ENCODE assay signal across 8 cellular contexts in genomic region chr19:17720487-17720839, GRCh38. TPM values are rescaled to one million over a fixed set of nuclear protein-coding genes. Genes with fewer than 3 reads are reported as not detected.
DNase-seq lines count a peak whose midpoint lies in the region; ATAC-seq and TF ChIP-seq lines count a peak whose summit lies in the region.

No MANE protein-coding gene starts in this region.

- DNase-seq in right atrium auricular region (ENCODE audit: low spot score) (no peak), left cardiac atrium (no peak), kidney tubule cell (ENCODE audit: low spot score) (no peak), NCI-H1694 (lab: John Stamatoyannopoulos, UW) (no peak), NCI-H1105 treated with DMSO at 0.1 percent for 48 hours (lab: John Stamatoyannopoulos, UW) (no peak)

- H3K27ac ChIP-seq in right atrium auricular region (peak overlapping the region in 1 of 2 donors; percentile 69), mucosa of rectum (ENCODE audit: low read depth in 2 of 2, low read length in 2 of 2) (no peak overlapping the region)

- peak overlapping the region; percentile 34 to 94 (median 94) for H3K27ac Mint-ChIP-seq in brain

- H3K9me3 ChIP-seq in right atrium auricular region (no peaks in the 10 kb centered on the region), mucosa of rectum (ENCODE audit: control insufficient read depth in 2 of 2, low read length in 2 of 2) (no peaks in the 10 kb centered on the region)

- H3K36me3 ChIP-seq in right atrium auricular region = peaks cover 17% of the 10 kb centered on the region
- H3K36me3 ChIP-seq in mucosa of rectum (ENCODE audit: control insufficient read depth in 2 of 2, insufficient read depth in 2 of 2, low read length in 2 of 2) = peaks cover 16 to 17% of the 10 kb centered on the region in 2 donors

- H3K4me1 Mint-ChIP-seq in brain = peaks cover 42% of the 10 kb centered on the region

- no peaks in the 10 kb centered on the region for H3K27me3 ChIP-seq in right atrium auricular region
- H3K27me3 ChIP-seq in mucosa of rectum (ENCODE audit: control insufficient read depth in 2 of 2, insufficient read depth in 2 of 2, low read length in 2 of 2) = no peaks in the 10 kb centered on the region

- H3K4me3 ChIP-seq in right atrium auricular region = peak overlapping the region; percentile 89 to 90
- peak overlapping the region; percentile 57 to 76 for H3K4me3 ChIP-seq in mucosa of rectum (ENCODE audit: low read length in 2 of 2)

- H3K27me3 Mint-ChIP-seq in brain = peaks cover 6% of the 10 kb centered on the region

- peak overlapping the region; percentile 14 to 54 for H3K9ac ChIP-seq in mucosa of rectum (ENCODE audit: low read depth in 1 of 2, low read length in 2 of 2)

- TF ChIP-seq CTCF in right atrium auricular region (IDR thresholded peaks at IDR 0.05) (no peak), brain (conservative IDR thresholded peaks at IDR 0.05) (no peak)

- H3K4me3 Mint-ChIP-seq in brain = peak overlapping the region; percentile 86 to 94 (median 89)

- ATAC-seq in left cardiac atrium (no peak), HG02973 (IDR thresholded peaks at IDR 0.05; ENCODE audit: unreplicated experiment) (no peak)

- H3K4me1 ChIP-seq in right atrium auricular region (peaks cover 0 to 47% of the 10 kb centered on the region in 2 donors), mucosa of rectum (ENCODE audit: control insufficient read depth in 2 of 2, insufficient read depth in 2 of 2, low read length in 2 of 2) (peaks cover 24 to 28% of the 10 kb centered on the region in 2 donors)

- no peaks in the 10 kb centered on the region for H3K9me3 Mint-ChIP-seq in brain

- peaks cover 33% of the 10 kb centered on the region for H3K36me3 Mint-ChIP-seq in brain

- intact Hi-C loops in left cardiac atrium (cut with DNase I) = no loop called here

RNA-seq across cellular contexts. Expression of gene MAP1S, which starts 1.2 kb away (rescaled TPM):
- total RNA-seq in right atrium auricular region = 10 to 100 TPM; 26.8 to 31.2 TPM
- 10 to 100 TPM; 33.6 to 40.8 TPM for total RNA-seq in left cardiac atrium
- polyA plus RNA-seq in brain (ENCODE audit: insufficient read depth, low read depth, low replicate concordance) = 102 TPM

RNA-seq across cellular contexts. Expression of gene FCHO1, which starts 30.8 kb away (rescaled TPM):
- 1 to 10 TPM in 1 of 2 donors, under 1 TPM in 1; 0.19 to 1.3 TPM for total RNA-seq in right atrium auricular region
- total RNA-seq in left cardiac atrium = 1 to 10 TPM; 1.5 to 1.8 TPM
- polyA plus RNA-seq in brain (ENCODE audit: insufficient read depth, low read depth, low replicate concordance) = 18.4 TPM

RNA-seq across cellular contexts. Expression of gene UNC13A, which starts 32.3 kb away (rescaled TPM):
- total RNA-seq in right atrium auricular region (under 1 TPM in 1 of 2 donors, not detected in 1; 0.08 TPM), left cardiac atrium (under 1 TPM; 0.03 to 0.16 TPM)
- polyA plus RNA-seq in brain (ENCODE audit: insufficient read depth, low read depth, low replicate concordance) = 12.9 TPM
